14 cellular contexts compared by ENCODE assay signal in genomic region chr11:119540370-119541125, GRCh38.
"Had no signal": no experiment of that assay in that cellular context is flagged by ENCODE, and none has a peak within 500 bp of the region (broad histone marks: within the 10 kb centered on the region; RNA-seq: fewer than 3 reads in every experiment).

No MANE protein-coding gene starts in this region.

- H3K27ac Mint-ChIP-seq: activated CD8-positive, alpha-beta T cell treated with anti-CD3 and anti-CD28 coated beads, Interleukin-2, amount 10 ng/mL, durations not matched to agents 7 days and 5 days; activated naive CD8-positive, alpha-beta T cell treated with anti-CD3 and anti-CD28 coated beads, Interleukin-2, amount 10 ng/mL, durations not matched to agents 7 days and 5 days; naive thymus-derived CD8-positive, alpha-beta T cell; T-helper 2 cell treated with Interferon-gamma antibody and Interleukin-4, amounts not matched to agents 5 μg/mL and 100 μg/mL, for 36 hours had no signal

- H3K27ac ChIP-seq: foreskin keratinocyte, SK-N-MC, testis had no signal

- H3K4me3 Mint-ChIP-seq: activated CD8-positive, alpha-beta T cell treated with anti-CD3 and anti-CD28 coated beads, Interleukin-2, amount 10 ng/mL, durations not matched to agents 7 days and 5 days; activated naive CD8-positive, alpha-beta T cell treated with anti-CD3 and anti-CD28 coated beads, Interleukin-2, amount 10 ng/mL, durations not matched to agents 7 days and 5 days; naive thymus-derived CD8-positive, alpha-beta T cell; T-helper 2 cell treated with Interferon-gamma antibody and Interleukin-4, amounts not matched to agents 5 μg/mL and 100 μg/mL, for 36 hours had no signal

- H3K4me3 ChIP-seq: SK-N-MC, testis had no signal

- H3K4me1 Mint-ChIP-seq: activated naive CD8-positive, alpha-beta T cell treated with anti-CD3 and anti-CD28 coated beads, Interleukin-2, amount 10 ng/mL, durations not matched to agents 7 days and 5 days had no signal

- H3K9me3 Mint-ChIP-seq: activated naive CD8-positive, alpha-beta T cell treated with anti-CD3 and anti-CD28 coated beads, Interleukin-2, amount 10 ng/mL, durations not matched to agents 7 days and 5 days; T-helper 2 cell treated with Interferon-gamma antibody and Interleukin-4, amounts not matched to agents 5 μg/mL and 100 μg/mL, for 36 hours had no signal

- DNase-seq: activated CD4-positive, alpha-beta T cell treated with anti-CD3 and anti-CD28 coated beads for 48 hours; activated CD4-positive, CD25-positive, alpha-beta regulatory T cell; activated naive CD4-positive, alpha-beta T cell treated with Interleukin-2 at 50 U/mL for 16 hours; activated naive CD8-positive, alpha-beta T cell treated with anti-CD3 and anti-CD28 coated beads, Interleukin-2, amount 10 ng/mL, durations not matched to agents 7 days and 5 days; amygdala; caudate nucleus; foreskin keratinocyte; mesenchymal stem cell; naive thymus-derived CD8-positive, alpha-beta T cell; Right ventricle myocardium superior; testis had no signal

- H3K27me3 ChIP-seq: testis had no signal

- H3K36me3 Mint-ChIP-seq: activated naive CD8-positive, alpha-beta T cell treated with anti-CD3 and anti-CD28 coated beads, Interleukin-2, amount 10 ng/mL, durations not matched to agents 7 days and 5 days; naive thymus-derived CD8-positive, alpha-beta T cell had no signal

- H3K4me1 ChIP-seq: foreskin keratinocyte, testis had no signal

- H3K9me3 ChIP-seq: testis had no signal
